8 cellular contexts compared by ENCODE assay signal in the genomic region with DNA sequence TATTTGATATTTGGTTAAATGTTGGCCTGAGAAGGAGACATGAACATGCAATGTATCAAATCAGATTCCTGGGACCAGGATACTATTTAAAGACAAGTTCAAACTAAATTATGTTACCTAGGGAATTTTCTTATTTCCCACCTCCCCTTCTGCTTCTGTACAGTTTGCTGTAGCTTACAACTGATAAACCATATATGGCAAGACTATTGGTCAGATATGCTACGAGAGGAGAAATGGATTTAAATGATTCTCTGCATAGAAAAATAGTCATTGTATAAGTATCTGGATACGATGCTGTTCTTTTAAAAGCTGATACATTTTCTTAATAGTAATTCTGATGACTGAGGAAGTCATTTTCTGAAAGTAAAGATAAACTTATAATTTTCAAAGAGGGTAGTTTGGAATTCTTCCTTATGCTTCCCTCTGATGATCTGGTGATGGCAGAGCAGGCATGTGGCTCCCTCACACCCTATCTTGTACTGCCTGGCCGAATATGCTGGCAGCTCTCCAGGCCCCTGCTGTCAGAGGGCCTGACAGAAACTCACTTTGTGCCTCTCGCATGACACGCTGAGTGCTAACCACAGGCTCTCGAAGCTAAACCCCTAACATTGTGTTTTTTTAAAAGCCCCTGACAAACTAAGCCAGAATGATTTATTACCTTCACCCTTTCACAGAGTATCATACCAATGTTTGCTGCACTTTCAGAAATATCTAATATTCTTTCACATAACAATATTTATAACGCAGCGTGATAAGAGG. TPM values are rescaled to one million over a fixed set of nuclear protein-coding genes. Genes with fewer than 3 reads are reported as not detected.
DNase-seq lines count a peak whose midpoint lies in the region; ATAC-seq and TF ChIP-seq lines count a peak whose summit lies in the region.

No MANE protein-coding gene starts in this region.

- H4K20me1 ChIP-seq in SK-N-SH (ENCODE audit: insufficient read depth) = no peaks in the 10 kb centered on the region

- no peaks in the 10 kb centered on the region for H3K27me3 ChIP-seq in SK-N-SH (ENCODE audit: insufficient read depth)

- H3K4me3 ChIP-seq in SK-N-SH (ENCODE audit: low read depth in 2 of 2, low read length in 1 of 2) = no peak overlapping the region

- no peak overlapping the region for H2AFZ ChIP-seq in SK-N-SH (ENCODE audit: low read depth)

- DNase-seq in SK-N-SH (peak; percentile 73), inferior parietal cortex (ENCODE audit: extremely low spot score) (peak; percentile 63), T-helper 17 cell (no peak), AG08396 (ENCODE audit: low spot score) (no peak)

- TF ChIP-seq CTCF in SK-N-SH (IDR thresholded peaks at IDR 0.05) = no peak

- 62% methylated on average over 8 of the region's 8 CpGs for WGBS in SK-N-SH (ENCODE audit: low lambda C conversion rate)

- no peak overlapping the region for H3K9ac ChIP-seq in SK-N-SH

- CTCF ChIA-PET in SK-N-SH (lab: Yijun Ruan, JAX) = interaction anchor here (0.8 to 4.1 kb wide), 6 partner anchors 25 to 1509 kb away, joined by 3 to 24 read pairs (median 3); no protein-coding TSS in a partner anchor

- H3K4me3 Mint-ChIP-seq in T-helper 17 cell = no peak overlapping the region

- H3K27ac Mint-ChIP-seq in T-helper 17 cell = no peak overlapping the region

- POLR2A ChIA-PET in SK-N-SH (lab: Yijun Ruan, JAX) = interaction anchor here (1.3 kb wide), 2 partner anchors 19 to 373 kb away, joined by 3 to 4 read pairs; a partner anchor contains a TSS

- peaks cover 0 to 13% of the 10 kb centered on the region in 2 experiments; a peak in 3 of 4 replicates for H3K4me1 ChIP-seq in SK-N-SH (ENCODE audit: control insufficient read depth in 1 of 2, insufficient read depth in 2 of 2, low read depth in 1 of 2, low read length in 1 of 2)

- H3K36me3 Mint-ChIP-seq in T-helper 17 cell (ENCODE audit: low read depth) = peaks cover 4% of the 10 kb centered on the region

- ATAC-seq in GM19043 (IDR thresholded peaks at IDR 0.05; ENCODE audit: low read depth, unreplicated experiment) = peak; percentile 77
- ATAC-seq in HG03565 (IDR thresholded peaks at IDR 0.05; ENCODE audit: unreplicated experiment) = peak; percentile 85
- no peak for ATAC-seq in T-helper 17 cell
- ATAC-seq in HG02571 (IDR thresholded peaks at IDR 0.05; ENCODE audit: unreplicated experiment) = no peak
- no peak for ATAC-seq in HG03159 (IDR thresholded peaks at IDR 0.05; ENCODE audit: unreplicated experiment)

- no peak overlapping the region for H3K4me2 ChIP-seq in SK-N-SH

- peak overlapping the region in 1 of 2 experiments; percentile 53; a peak in 1 of 4 replicates for H3K27ac ChIP-seq in SK-N-SH (ENCODE audit: low read depth in 2 of 2, low read length in 1 of 2)

- TF ChIP-seq EP300 in SK-N-SH (IDR thresholded peaks at IDR 0.05; ENCODE audit: borderline replicate concordance in 1 of 2, low read depth in 1 of 2, low read length in 1 of 2) = no peak

- no peaks in the 10 kb centered on the region for H3K9me2 ChIP-seq in SK-N-SH

- H3K79me2 ChIP-seq in SK-N-SH (ENCODE audit: insufficient read depth) = no peaks in the 10 kb centered on the region

- H3K9me3 ChIP-seq in SK-N-SH (no peaks in the 10 kb centered on the region), T-helper 17 cell (ENCODE audit: control insufficient read depth, low read length, poor library complexity, severe bottlenecking) (no peaks in the 10 kb centered on the region)

- no peak for TF ChIP-seq RAD21 in SK-N-SH (IDR thresholded peaks at IDR 0.05; ENCODE audit: low read length)

- H3K4me1 Mint-ChIP-seq in T-helper 17 cell = peaks cover 11% of the 10 kb centered on the region

- H3F3A ChIP-seq in SK-N-SH (replicated peaks; ENCODE audit: insufficient read depth) = no peaks in the 10 kb centered on the region

- no peaks in the 10 kb centered on the region for H3K27me3 Mint-ChIP-seq in T-helper 17 cell

- H3K36me3 ChIP-seq in SK-N-SH (replicated peaks in 1 of 2; ENCODE audit: control insufficient read depth in 1 of 2, insufficient read depth in 2 of 2, low read length in 1 of 2) = peaks cover 31 to 55% of the 10 kb centered on the region in 2 experiments

TF ChIP-seq in SK-N-SH, 30 proteins besides CTCF, POLR2A, EP300 and RAD21:
- TF ChIP-seq SIN3A (IDR thresholded peaks at IDR 0.05; ENCODE audit: borderline replicate concordance, low read depth, low read length) (0 out of 2 replicates have a peak, but pooled peaks have one; percentile 55), MXI1 (IDR thresholded peaks at IDR 0.05; ENCODE audit: low read depth, low read length) (peak; percentile 98), GATA2 (CRISPR knock-in tag; IDR thresholded peaks at IDR 0.05) (peak; percentile 15; the same call in 1 of the 2 replicates), EZH2phosphoT487 (IDR thresholded peaks at IDR 0.05; ENCODE audit: borderline replicate concordance, low read depth) (no peak), TCF12 (IDR thresholded peaks at IDR 0.05) (no peak), POLR2AphosphoS5 (IDR thresholded peaks at IDR 0.05; ENCODE audit: low read depth, low read length) (no peak)
- TF ChIP-seq, protein P1, sequence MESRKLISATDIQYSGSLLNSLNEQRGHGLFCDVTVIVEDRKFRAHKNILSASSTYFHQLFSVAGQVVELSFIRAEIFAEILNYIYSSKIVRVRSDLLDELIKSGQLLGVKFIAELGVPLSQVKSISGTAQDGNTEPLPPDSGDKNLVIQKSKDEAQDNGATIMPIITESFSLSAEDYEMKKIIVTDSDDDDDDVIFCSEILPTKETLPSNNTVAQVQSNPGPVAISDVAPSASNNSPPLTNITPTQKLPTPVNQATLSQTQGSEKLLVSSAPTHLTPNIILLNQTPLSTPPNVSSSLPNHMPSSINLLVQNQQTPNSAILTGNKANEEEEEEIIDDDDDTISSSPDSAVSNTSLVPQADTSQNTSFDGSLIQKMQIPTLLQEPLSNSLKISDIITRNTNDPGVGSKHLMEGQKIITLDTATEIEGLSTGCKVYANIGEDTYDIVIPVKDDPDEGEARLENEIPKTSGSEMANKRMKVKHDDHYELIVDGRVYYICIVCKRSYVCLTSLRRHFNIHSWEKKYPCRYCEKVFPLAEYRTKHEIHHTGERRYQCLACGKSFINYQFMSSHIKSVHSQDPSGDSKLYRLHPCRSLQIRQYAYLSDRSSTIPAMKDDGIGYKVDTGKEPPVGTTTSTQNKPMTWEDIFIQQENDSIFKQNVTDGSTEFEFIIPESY (IDR thresholded peaks at IDR 0.05; ENCODE audit: borderline replicate concordance, low read depth) = no peak
- TF ChIP-seq, protein P2, sequence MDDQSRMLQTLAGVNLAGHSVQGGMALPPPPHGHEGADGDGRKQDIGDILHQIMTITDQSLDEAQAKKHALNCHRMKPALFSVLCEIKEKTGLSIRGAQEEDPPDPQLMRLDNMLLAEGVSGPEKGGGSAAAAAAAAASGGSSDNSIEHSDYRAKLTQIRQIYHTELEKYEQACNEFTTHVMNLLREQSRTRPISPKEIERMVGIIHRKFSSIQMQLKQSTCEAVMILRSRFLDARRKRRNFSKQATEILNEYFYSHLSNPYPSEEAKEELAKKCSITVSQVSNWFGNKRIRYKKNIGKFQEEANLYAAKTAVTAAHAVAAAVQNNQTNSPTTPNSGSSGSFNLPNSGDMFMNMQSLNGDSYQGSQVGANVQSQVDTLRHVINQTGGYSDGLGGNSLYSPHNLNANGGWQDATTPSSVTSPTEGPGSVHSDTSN (IDR thresholded peaks at IDR 0.05) = peak; percentile 31; the same call in 1 of the 2 replicates
- TF ChIP-seq, protein P3, sequence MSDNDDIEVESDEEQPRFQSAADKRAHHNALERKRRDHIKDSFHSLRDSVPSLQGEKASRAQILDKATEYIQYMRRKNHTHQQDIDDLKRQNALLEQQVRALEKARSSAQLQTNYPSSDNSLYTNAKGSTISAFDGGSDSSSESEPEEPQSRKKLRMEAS (IDR thresholded peaks at IDR 0.05; ENCODE audit: low read depth) = peak; percentile 43; the same call in 1 of the 2 replicates
- TF ChIP-seq, protein P4, sequence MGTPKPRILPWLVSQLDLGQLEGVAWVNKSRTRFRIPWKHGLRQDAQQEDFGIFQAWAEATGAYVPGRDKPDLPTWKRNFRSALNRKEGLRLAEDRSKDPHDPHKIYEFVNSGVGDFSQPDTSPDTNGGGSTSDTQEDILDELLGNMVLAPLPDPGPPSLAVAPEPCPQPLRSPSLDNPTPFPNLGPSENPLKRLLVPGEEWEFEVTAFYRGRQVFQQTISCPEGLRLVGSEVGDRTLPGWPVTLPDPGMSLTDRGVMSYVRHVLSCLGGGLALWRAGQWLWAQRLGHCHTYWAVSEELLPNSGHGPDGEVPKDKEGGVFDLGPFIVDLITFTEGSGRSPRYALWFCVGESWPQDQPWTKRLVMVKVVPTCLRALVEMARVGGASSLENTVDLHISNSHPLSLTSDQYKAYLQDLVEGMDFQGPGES (IDR thresholded peaks at IDR 0.05; ENCODE audit: low read depth, low read length) = no peak
TF ChIP-seq in SK-N-SH: peak in this region for 5.

RNA-seq across cellular contexts. Expression of a gene that starts 19.4 kb away (rescaled TPM):
- polyA plus RNA-seq in SK-N-SH (2012; rRNA removed) = 2.1 and 2.8 TPM in 2 replicates
- polyA plus RNA-seq in SK-N-SH (2012; cell fraction: cytosol; rRNA removed) = 3.1 and 4.9 TPM in 2 replicates
- 1.4 and 2.9 TPM in 2 replicates for polyA plus RNA-seq in SK-N-SH (2012; cell fraction: nucleus; rRNA removed)
- 10 to 100 TPM; 13.7 to 21.9 TPM for total RNA-seq in T-helper 17 cell

RNA-seq across cellular contexts. Expression of a gene that starts 40.7 kb away (rescaled TPM):
- 2.4 and 3.8 TPM in 2 replicates for polyA plus RNA-seq in SK-N-SH (2012; rRNA removed)
- 4.0 and 5.1 TPM in 2 replicates for polyA plus RNA-seq in SK-N-SH (2012; cell fraction: cytosol; rRNA removed)
- polyA plus RNA-seq in SK-N-SH (2012; cell fraction: nucleus; rRNA removed) = 2.6 and 7.2 TPM in 2 replicates
- 1 to 10 TPM in 1 of 2 donors, under 1 TPM in 1; 0.17 to 3.0 TPM for total RNA-seq in T-helper 17 cell

Comparison
In these comparisons a context has a peak if more than half of its experiments do, and no peak if none do; other contexts are left out.
1. ATAC-seq: peak in GM19043 (single experiment) and HG03565 (single experiment); none in T-helper 17 cell (single experiment), HG02571 (single experiment) and HG03159 (single experiment).
2. DNase-seq: peak in SK-N-SH (single experiment) and inferior parietal cortex (single experiment); none in T-helper 17 cell (0 of 3) and AG08396 (single experiment).